8 cellular contexts compared by ENCODE assay signal in the genomic region with DNA sequence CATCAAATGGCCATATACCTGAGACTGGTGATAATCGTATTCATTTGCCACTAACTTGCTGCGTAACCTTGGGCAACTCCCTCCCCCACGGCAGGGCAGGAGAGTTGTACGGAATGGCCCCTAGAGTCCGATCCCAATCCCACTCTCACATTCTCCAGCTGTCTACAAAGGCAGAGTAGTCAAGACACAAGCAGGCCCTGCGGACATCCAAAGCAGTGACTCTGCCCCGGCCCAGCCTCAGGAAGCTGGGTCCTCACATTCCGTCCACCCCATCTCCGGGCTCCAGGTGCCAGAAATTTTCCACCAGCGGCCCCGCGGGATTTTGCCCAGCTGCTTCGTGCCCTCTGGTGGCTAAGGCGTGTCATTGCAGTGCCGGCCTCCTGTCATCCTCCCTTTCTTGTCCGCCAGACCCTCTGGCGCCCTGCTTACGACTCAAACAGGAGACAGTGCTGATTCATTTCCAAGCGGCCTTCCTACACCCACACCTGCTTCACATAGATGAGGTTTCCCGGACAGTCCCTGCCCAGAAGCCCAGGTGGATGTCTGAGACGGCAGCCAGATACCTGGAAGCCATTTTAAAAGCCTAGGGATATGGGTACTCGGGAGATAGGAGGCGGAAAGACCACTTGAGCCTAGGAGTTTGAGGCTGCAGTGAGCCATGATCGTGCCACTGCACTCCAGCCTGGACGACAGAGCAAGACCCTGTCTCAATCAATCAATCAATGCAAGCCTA. TPM values are rescaled to one million over a fixed set of nuclear protein-coding genes. Genes with fewer than 3 reads are reported as not detected.
A peak's percentile ranks its signal among the peaks of the same experiment; 100 is the strongest.
DNase-seq lines count a peak whose midpoint lies in the region; ATAC-seq and TF ChIP-seq lines count a peak whose summit lies in the region.

No MANE protein-coding gene starts in this region.

- no peaks in the 10 kb centered on the region for H3K36me3 ChIP-seq in liver (ENCODE audit: control insufficient read depth in 4 of 4, insufficient read depth in 3 of 4, low read depth in 1 of 4, low read length in 3 of 4)

- H3K4me1 ChIP-seq in liver (ENCODE audit: control insufficient read depth in 4 of 4, insufficient read depth in 4 of 4, low read length in 3 of 4), result peaks cover 0 to 10% (median 4%) of the 10 kb centered on the region in 4 donors

- no peak overlapping the region for H3K27ac ChIP-seq in liver (ENCODE audit: low read depth in 1 of 2, low read length in 2 of 2)

- peak overlapping the region; percentile 63 for H3K4me3 Mint-ChIP-seq in dendritic cell treated with granulocyte-macrophage colony-stimulating factor and Interleukin-4, amounts not matched to agents 40 ng/mL and 50 ng/mL, for 4 days

- ATAC-seq in GM18873 (IDR thresholded peaks at IDR 0.05; ENCODE audit: low FRiP score, unreplicated experiment), result no peak

- H3K27me3 ChIP-seq in liver (ENCODE audit: control insufficient read depth in 4 of 4, insufficient read depth in 4 of 4, low read length in 3 of 4), result no peaks in the 10 kb centered on the region

- TF ChIP-seq RAD21 in liver (IDR thresholded peaks at IDR 0.05), result peak; percentile 95 to 97

- no peaks in the 10 kb centered on the region for H3K9me3 ChIP-seq in liver (ENCODE audit: control insufficient read depth in 4 of 4, low read length in 3 of 4)

- intact Hi-C loops in dendritic cell treated with granulocyte-macrophage colony-stimulating factor and Interleukin-4, amounts not matched to agents 40 ng/mL and 50 ng/mL, for 4 days (cut with micrococcal nuclease), result loop anchor here (1.0 to 5.0 kb wide), 4 partner anchors 35 to 211 kb away; partner anchors contain the start of genes ILF2 and S100A9

- peaks cover 74% of the 10 kb centered on the region for H3K4me1 Mint-ChIP-seq in dendritic cell treated with granulocyte-macrophage colony-stimulating factor and Interleukin-4, amounts not matched to agents 40 ng/mL and 50 ng/mL, for 4 days (ENCODE audit: low read depth)

- peak overlapping the region; percentile 49 for H3K4me3 ChIP-seq in AG10803 (ENCODE audit: low read length)
- H3K4me3 ChIP-seq in HFF-Myc (replicated peaks; ENCODE audit: low read depth, low read length), result 0 out of 2 replicates have a peak overlapping the region, but pooled peaks have one; percentile 8
- peak overlapping the region in 2 of 3 donors; percentile 2 to 30 for H3K4me3 ChIP-seq in liver (ENCODE audit: low read depth in 1 of 3, low read length in 3 of 3)

- peaks cover 5% of the 10 kb centered on the region for H3K27me3 Mint-ChIP-seq in dendritic cell treated with granulocyte-macrophage colony-stimulating factor and Interleukin-4, amounts not matched to agents 40 ng/mL and 50 ng/mL, for 4 days

- no peaks in the 10 kb centered on the region for H3K9me3 Mint-ChIP-seq in dendritic cell treated with granulocyte-macrophage colony-stimulating factor and Interleukin-4, amounts not matched to agents 40 ng/mL and 50 ng/mL, for 4 days

- 14% methylated on average over 25 of the region's 25 CpGs for WGBS in liver

- H3K36me3 Mint-ChIP-seq in dendritic cell treated with granulocyte-macrophage colony-stimulating factor and Interleukin-4, amounts not matched to agents 40 ng/mL and 50 ng/mL, for 4 days (ENCODE audit: low read depth), result no peaks in the 10 kb centered on the region

- H3K27ac Mint-ChIP-seq in dendritic cell treated with granulocyte-macrophage colony-stimulating factor and Interleukin-4, amounts not matched to agents 40 ng/mL and 50 ng/mL, for 4 days, result peak overlapping the region; percentile 96

- H3K9ac ChIP-seq in liver (ENCODE audit: low read depth in 1 of 2, low read length in 2 of 2), result no peak overlapping the region

- TF ChIP-seq CTCF in AG10803 (conservative IDR thresholded peaks at IDR 0.05; ENCODE audit: low read length) (peak; percentile 95), HFF-Myc (IDR thresholded peaks at IDR 0.05; ENCODE audit: low read depth, low read length, missing control alignments) (peak; percentile 99), liver (IDR thresholded peaks at IDR 0.05; ENCODE audit: low read depth, low read length, missing input control) (peak; percentile 98)

- DNase-seq in AG10803 (ENCODE audit: low read depth) (peak; percentile 81), HFF-Myc (ENCODE audit: extremely low read depth, low read depth) (peak; percentile 82), NCI-H526 (lab: John Stamatoyannopoulos, UW) (peak; percentile 97 to 99)
- DNase-seq in activated CD4-positive, alpha-beta T cell treated with anti-CD3 and anti-CD28 coated beads, Interleukin-2, amount 50 U/mL, for 24 hours (ENCODE audit: low read depth in 1 of 2, low spot score in 1 of 2), result peak; percentile 71 to 75
- peak; percentile 89 to 91 for DNase-seq in stimulated activated CD4-positive, alpha-beta T cell treated with anti-CD3 and anti-CD28 coated beads, Interleukin-2, amount 100 ng/mL, for 48 hours

TF ChIP-seq in liver, 16 proteins besides CTCF, POLR2A, EP300 and RAD21:
- TF ChIP-seq MAX (IDR thresholded peaks at IDR 0.05), result no peak
- peak; percentile 65 for TF ChIP-seq YY1 (IDR thresholded peaks at IDR 0.05)

RNA-seq across cellular contexts. Expression of gene S100A2, which starts 2.9 kb away (rescaled TPM):
- total RNA-seq in liver, result not detected
- polyA plus RNA-seq in liver, result under 1 TPM; 0.22 to 0.67 TPM

RNA-seq across cellular contexts. Expression of gene S100A3, which starts 19.5 kb away (rescaled TPM):
- not detected for total RNA-seq in liver
- polyA plus RNA-seq in liver, result not detected

RNA-seq across cellular contexts. Expression of gene S100A4, which starts 22.9 kb away (rescaled TPM):
- 10 to 100 TPM in 1 of 2 donors, 1 to 10 TPM in 1; 4.8 to 69.8 TPM for total RNA-seq in liver
- polyA plus RNA-seq in liver, result 10 to 100 TPM; 16.3 to 17.1 TPM

RNA-seq across cellular contexts. Expression of gene S100A5, which starts 27.8 kb away (rescaled TPM):
- total RNA-seq in liver, result not detected
- not detected for polyA plus RNA-seq in liver

RNA-seq across cellular contexts. Expression of gene S100A6, which starts 32.7 kb away (rescaled TPM):
- 100 to 1,000 TPM in 1 of 2 donors, 1 to 10 TPM in 1; 5.7 to 124 TPM for total RNA-seq in liver
- polyA plus RNA-seq in liver, result 10 to 100 TPM; 27.3 to 30.0 TPM
